Comparison of ENCODE assay signal across 10 cellular contexts in the genomic region with DNA sequence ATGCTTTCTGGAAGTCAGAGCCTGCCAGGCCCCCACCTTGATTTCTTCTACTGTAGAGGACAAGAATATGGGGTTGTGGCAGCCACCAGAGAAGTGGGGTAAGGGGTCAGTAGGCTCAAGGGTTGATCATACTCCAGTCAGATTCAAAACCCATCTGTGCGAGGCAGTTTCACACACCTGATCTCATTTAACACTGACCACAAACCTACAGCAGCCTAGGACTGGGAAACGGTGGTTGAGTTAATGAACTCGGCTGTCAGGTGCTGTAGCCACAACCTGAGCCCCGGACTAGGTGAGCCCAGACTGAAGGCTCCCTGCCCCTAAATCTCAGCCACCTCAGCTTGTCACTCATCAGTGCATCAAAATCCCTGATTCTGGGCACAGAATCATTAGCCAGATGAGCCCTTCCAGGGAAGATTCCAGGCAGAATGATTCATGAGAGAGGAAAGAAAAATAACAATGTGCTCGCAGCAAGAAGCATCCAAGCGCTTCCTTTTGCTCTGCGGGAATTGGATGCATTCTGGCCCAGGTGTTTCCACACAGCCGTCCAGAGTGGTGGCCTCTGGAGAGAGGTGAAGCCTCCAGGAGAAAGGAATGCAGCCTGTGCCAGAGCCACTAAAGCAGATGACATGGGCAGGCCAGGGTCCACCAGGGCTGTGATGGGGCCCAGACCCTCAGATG.
DNase-seq lines count a peak whose midpoint lies in the region; ATAC-seq and TF ChIP-seq lines count a peak whose summit lies in the region.
"Had no signal": no experiment of that assay in that cellular context is flagged by ENCODE, and none has a peak within 500 bp of the region (broad histone marks: within the 10 kb centered on the region; RNA-seq: fewer than 3 reads in every experiment).

No MANE protein-coding gene starts in this region.

- in situ Hi-C loops in mammary epithelial cell (cut with MboI; ENCODE audit: low sequenced_read_pairs in 2 of 2) = no loop called here
- in situ Hi-C loops in astrocyte of the cerebellum (cut with HindIII; ENCODE audit: low sequenced_read_pairs) = no loop called here

- H3K4me2 ChIP-seq in mammary epithelial cell (ENCODE audit: insufficient read depth, low read depth, low read length) = no peak overlapping the region

- H3K9ac ChIP-seq in mammary epithelial cell (ENCODE audit: insufficient read depth, low read length) = no peak overlapping the region

- BruUV-seq in MCF 10A (replicated peaks; lab: Mats Ljungman, UMichigan) = no TSS peak
- BruUV-seq in mammary epithelial cell (replicated peaks; lab: Mats Ljungman, UMichigan) = no TSS peak

- TF ChIP-seq CTCF in MCF 10A (IDR thresholded peaks at IDR 0.05; ENCODE audit: unreplicated experiment) (no peak), mammary epithelial cell (conservative IDR thresholded peaks at IDR 0.05 in 1 of 2, IDR thresholded peaks at IDR 0.05 in 1 of 2; ENCODE audit: extremely low read depth in 1 of 2, insufficient read depth in 1 of 2, low read depth in 1 of 2, low read length in 2 of 2) (no peak), astrocyte of the cerebellum (IDR thresholded peaks at IDR 0.05; ENCODE audit: low read depth, low read length, missing control alignments) (no peak), endothelial cell (IDR thresholded peaks at IDR 0.05; ENCODE audit: unreplicated experiment) (no peak)

- no peak overlapping the region for H2AFZ ChIP-seq in mammary epithelial cell (ENCODE audit: low read depth, low read length)

- H3K79me2 ChIP-seq in mammary epithelial cell (ENCODE audit: insufficient read depth, low read length) = peaks cover 64% of the 10 kb centered on the region

- POLR2A ChIA-PET in MCF 10A (lab: Yijun Ruan, JAX) = no interaction called here

- no peaks in the 10 kb centered on the region for H3K9me3 ChIP-seq in mammary epithelial cell (replicated peaks; ENCODE audit: insufficient read depth, low read length)

- dilution Hi-C loops in mammary epithelial cell (cut with HindIII; ENCODE audit: low sequenced_read_pairs) = no loop called here

- H3K27me3 Mint-ChIP-seq in MCF 10A (ENCODE audit: insufficient read depth, unreplicated experiment) = no peaks in the 10 kb centered on the region
- H3K27me3 Mint-ChIP-seq in endothelial cell (ENCODE audit: unreplicated experiment) = peaks cover 9% of the 10 kb centered on the region

- H3K4me1 ChIP-seq in mammary epithelial cell (ENCODE audit: insufficient read depth, low read length) = peaks cover 39% of the 10 kb centered on the region

- intact Hi-C loops in MCF 10A (cut with micrococcal nuclease) = no loop called here
- intact Hi-C loops in mammary epithelial cell (cut with micrococcal nuclease) = no loop called here

- H3K4me1 Mint-ChIP-seq in MCF 10A (ENCODE audit: insufficient read depth, unreplicated experiment) (peaks cover 45% of the 10 kb centered on the region), endothelial cell (ENCODE audit: unreplicated experiment) (no peaks in the 10 kb centered on the region)

- DNase-seq in MCF 10A (ENCODE audit: unreplicated experiment) (peak; percentile 68), mammary epithelial cell (no peak), astrocyte of the cerebellum (ENCODE audit: low read depth) (peak; percentile 36), ecto neural progenitor cell (ENCODE audit: low spot score) (no peak), DMS53 (lab: John Stamatoyannopoulos, UW) (no peak), endothelial cell (ENCODE audit: low spot score) (no peak), NCI-H1417 (lab: John Stamatoyannopoulos, UW) (no peak)
- DNase-seq: activated gamma-delta T cell, NCI-H774 had no signal

- H3K4me3 ChIP-seq in mammary epithelial cell (replicated peaks in 1 of 3; ENCODE audit: insufficient read depth in 1 of 3, low read depth in 2 of 3, low read length in 3 of 3) (no peak overlapping the region), astrocyte of the cerebellum (ENCODE audit: low read depth, low read length) (no peak overlapping the region)

- peak; percentile 85 for ATAC-seq in HG02981 (IDR thresholded peaks at IDR 0.05; ENCODE audit: unreplicated experiment)

- CTCF ChIA-PET in MCF 10A (lab: Yijun Ruan, JAX) = no interaction called here
- CTCF ChIA-PET in mammary epithelial cell (lab: Charles Lee; ENCODE audit: low non-redundant PET) = no interaction called here

- H3K36me3 Mint-ChIP-seq in MCF 10A (ENCODE audit: insufficient read depth, unreplicated experiment) (no peaks in the 10 kb centered on the region), endothelial cell (ENCODE audit: low read depth, unreplicated experiment) (peaks cover 10% of the 10 kb centered on the region)

- no peaks in the 10 kb centered on the region for H3K27me3 ChIP-seq in mammary epithelial cell (ENCODE audit: insufficient read depth, low read length)

- H3K27ac Mint-ChIP-seq in MCF 10A (ENCODE audit: low read depth, unreplicated experiment) = peak overlapping the region; percentile 47
- H3K27ac Mint-ChIP-seq in endothelial cell (ENCODE audit: unreplicated experiment) = no peak overlapping the region

- no peak overlapping the region for H3K27ac ChIP-seq in mammary epithelial cell (ENCODE audit: insufficient read depth, low read depth, low read length)

- WGBS in mammary epithelial cell (ENCODE audit: low coverage, missing lambda C conversion rate) = 80% methylated on average over 8 of the region's 8 CpGs

- H4K20me1 ChIP-seq in mammary epithelial cell (ENCODE audit: insufficient read depth, low read length) = no peaks in the 10 kb centered on the region

- no peak overlapping the region for H3K4me3 Mint-ChIP-seq in MCF 10A (ENCODE audit: unreplicated experiment)
- no peak overlapping the region for H3K4me3 Mint-ChIP-seq in endothelial cell (ENCODE audit: unreplicated experiment)

- no peaks in the 10 kb centered on the region for H3K36me3 ChIP-seq in mammary epithelial cell (ENCODE audit: insufficient read depth, low read length)

- H3K9me3 Mint-ChIP-seq in MCF 10A (ENCODE audit: unreplicated experiment) (peaks cover 11% of the 10 kb centered on the region), endothelial cell (ENCODE audit: unreplicated experiment) (peaks cover 8% of the 10 kb centered on the region)

Comparison
In these comparisons a context has a peak if more than half of its experiments do, and no peak if none do; other contexts are left out.
1. DNase-seq: peak in MCF 10A (single experiment) and astrocyte of the cerebellum (single experiment); none in mammary epithelial cell (single experiment), ecto neural progenitor cell (single experiment), DMS53 (single experiment), endothelial cell (single experiment) and NCI-H1417 (0 of 3).